In the genomic region with DNA sequence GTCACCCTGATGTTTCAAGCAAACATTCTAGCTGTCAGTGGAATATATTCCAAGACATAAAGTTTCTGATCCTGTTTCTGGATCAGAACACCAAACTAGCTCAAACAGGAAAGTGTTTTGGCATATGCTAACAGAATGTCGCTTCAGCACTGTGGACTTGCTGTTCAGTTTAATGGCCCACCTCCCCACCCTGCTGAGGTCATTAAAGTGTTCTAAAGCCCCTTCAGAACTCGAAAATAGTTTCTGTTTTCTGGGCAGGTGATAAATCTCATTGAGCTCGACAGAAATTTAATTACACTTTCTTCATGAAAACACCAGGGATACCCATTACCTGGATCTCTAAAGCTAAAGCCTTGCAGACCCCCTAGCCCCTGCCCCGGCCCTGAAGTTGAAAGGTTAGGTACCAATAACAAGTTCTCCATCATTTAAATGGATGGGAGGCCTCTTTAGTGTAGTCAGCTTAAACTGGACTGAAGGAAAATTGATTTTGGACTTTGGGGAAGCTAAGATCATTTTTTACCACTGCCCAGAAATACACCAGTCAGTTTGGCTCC, we compare ENCODE assay signal across 33 cellular contexts.
"Had no signal": no experiment of that assay in that cellular context is flagged by ENCODE, and none has a peak within 500 bp of the region (broad histone marks: within the 10 kb centered on the region; RNA-seq: fewer than 3 reads in every experiment).

No MANE protein-coding gene starts in this region.

- H3K4me1 ChIP-seq: adrenal gland, body of pancreas, Peyer's patch had no signal

- DNase-seq: activated B cell treated with CpG ODN at 0.5 μM for 24 hours; activated CD4-positive, alpha-beta memory T cell treated with anti-CD3 and anti-CD28 coated beads for 36 hours; activated CD4-positive, alpha-beta T cell treated with anti-CD3 and anti-CD28 coated beads for 4 hours; activated CD4-positive, alpha-beta T cell treated with anti-CD3 and anti-CD28 coated beads, Interleukin-2, amount 50 U/mL, for 1 hour; activated CD4-positive, CD25-positive, alpha-beta regulatory T cell treated with anti-CD3 and anti-CD28 coated beads, Interleukin-2, amount 50 U/mL, for 72 hours; activated CD8-positive, alpha-beta memory T cell treated with anti-CD3 and anti-CD28 coated beads, Interleukin-2, amount 50 U/mL, for 4 hours; activated gamma-delta T cell treated with Interleukin-2 at 50 U/mL for 16 hours; activated naive CD4-positive, alpha-beta T cell treated with anti-CD3 and anti-CD28 coated beads for 36 hours; activated T-cell treated with anti-CD3 and anti-CD28 coated beads for 4 hours; activated T-cell treated with anti-CD3 and anti-CD28 coated beads, Interleukin-2, amount 50 U/mL, for 4 hours; adrenal gland; body of pancreas; caudate nucleus; Kasumi-1; KG1; MG63; NCI-H1048; NCI-H1105 treated with DMSO at 0.1 percent for 48 hours; NCI-H1436; NCI-H1694; NCI-H1930; NCI-H2081 treated with DMSO at 0.1 percent for 48 hours; NCI-H226; NCI-H524 treated with DMSO at 0.1 percent for 48 hours; Peyer's patch; RPMI8226; SIG-M5; T-cell; T-helper 17 cell had no signal

- H3K4me3 Mint-ChIP-seq: activated B cell treated with CpG ODN at 0.5 μM for 24 hours; activated CD4-positive, alpha-beta memory T cell treated with anti-CD3 and anti-CD28 coated beads for 36 hours; activated naive CD4-positive, alpha-beta T cell treated with anti-CD3 and anti-CD28 coated beads for 36 hours; activated T-cell treated with anti-CD3 and anti-CD28 coated beads, Interleukin-2, amount 50 U/mL, for 4 hours; activated T-helper 1 cell treated with anti-CD3 and anti-CD28 coated beads, Interleukin-12 subunit alpha, Interleukin-12 subunit beta, Interleukin-2, Interleukin-4 antibody, amounts not matched to agents 30 ng/mL and 10 ng/mL and 1 ng/mL, durations not matched to agents 14 hours and 24 hours and 36 hours; T-cell; T-helper 17 cell had no signal

- H3K27ac Mint-ChIP-seq: activated B cell treated with CpG ODN at 0.5 μM for 24 hours; activated CD4-positive, alpha-beta memory T cell treated with anti-CD3 and anti-CD28 coated beads for 36 hours; activated naive CD4-positive, alpha-beta T cell treated with anti-CD3 and anti-CD28 coated beads for 36 hours; activated naive CD4-positive, alpha-beta T cell treated with anti-CD3 and anti-CD28 coated beads, Interleukin-2, amount 50 U/mL, for 72 hours; activated T-helper 1 cell treated with anti-CD3 and anti-CD28 coated beads, Interleukin-12 subunit alpha, Interleukin-12 subunit beta, Interleukin-2, Interleukin-4 antibody, amounts not matched to agents 30 ng/mL and 10 ng/mL and 1 ng/mL, durations not matched to agents 14 hours and 24 hours and 36 hours; T-cell; T-helper 17 cell had no signal

- H3K36me3 ChIP-seq: adrenal gland, MG63, Peyer's patch had no signal

- H3K4me3 ChIP-seq: adrenal gland, body of pancreas, MG63, Peyer's patch had no signal

- H3K27ac ChIP-seq: adrenal gland, body of pancreas, Peyer's patch had no signal

- ATAC-seq: activated naive CD4-positive, alpha-beta T cell treated with anti-CD3 and anti-CD28 coated beads, Interleukin-2, amount 50 U/mL, for 72 hours; activated T-cell treated with anti-CD3 and anti-CD28 coated beads, Interleukin-2, amount 50 U/mL, for 4 hours; body of pancreas; Right ventricle myocardium inferior; SK-N-SH treated with all-trans-retinoic acid at 6 μM for 48 hours; T-cell; T-helper 17 cell had no signal

- H3K36me3 Mint-ChIP-seq: activated naive CD4-positive, alpha-beta T cell treated with anti-CD3 and anti-CD28 coated beads, Interleukin-2, amount 50 U/mL, for 72 hours had no signal

- H3K27me3 ChIP-seq: adrenal gland, body of pancreas, MG63, Peyer's patch had no signal

- H3K9me3 Mint-ChIP-seq: activated B cell treated with CpG ODN at 0.5 μM for 24 hours; activated CD4-positive, alpha-beta memory T cell treated with anti-CD3 and anti-CD28 coated beads for 36 hours; activated naive CD4-positive, alpha-beta T cell treated with anti-CD3 and anti-CD28 coated beads for 36 hours; activated naive CD4-positive, alpha-beta T cell treated with anti-CD3 and anti-CD28 coated beads, Interleukin-2, amount 50 U/mL, for 72 hours; activated T-cell treated with anti-CD3 and anti-CD28 coated beads, Interleukin-2, amount 50 U/mL, for 4 hours; activated T-helper 1 cell treated with anti-CD3 and anti-CD28 coated beads, Interleukin-12 subunit alpha, Interleukin-12 subunit beta, Interleukin-2, Interleukin-4 antibody, amounts not matched to agents 30 ng/mL and 10 ng/mL and 1 ng/mL, durations not matched to agents 14 hours and 24 hours and 36 hours; T-cell had no signal

- H3K9me3 ChIP-seq: adrenal gland, body of pancreas, MG63, Peyer's patch had no signal

- H3K4me1 Mint-ChIP-seq: activated B cell treated with CpG ODN at 0.5 μM for 24 hours had no signal

- H3K27me3 Mint-ChIP-seq: activated B cell treated with CpG ODN at 0.5 μM for 24 hours; activated CD4-positive, alpha-beta memory T cell treated with anti-CD3 and anti-CD28 coated beads for 36 hours; T-cell; T-helper 17 cell had no signal
